Comparison of ENCODE assay signal across 27 cellular contexts in genomic region chr11:90242894-90243416, GRCh38.
"Had no signal": no experiment of that assay in that cellular context is flagged by ENCODE, and none has a peak within 500 bp of the region (broad histone marks: within the 10 kb centered on the region; RNA-seq: fewer than 3 reads in every experiment).

No MANE protein-coding gene starts in this region.

- H3K27me3 ChIP-seq: adrenal gland, ascending aorta, brain microvascular endothelial cell, foreskin keratinocyte, sigmoid colon, stomach, transverse colon, vagina had no signal

- H3K4me1 ChIP-seq: adrenal gland, ascending aorta, foreskin keratinocyte, sigmoid colon, stomach, suprapubic skin, transverse colon, vagina had no signal

- DNase-seq: activated CD4-positive, alpha-beta T cell treated with anti-CD3 and anti-CD28 coated beads, Interleukin-2, amount 10 ng/mL, durations not matched to agents 7 days and 5 days; activated CD4-positive, CD25-positive, alpha-beta regulatory T cell treated with anti-CD3 and anti-CD28 coated beads, Interleukin-2, amount 50 U/mL, for 72 hours; activated CD8-positive, alpha-beta T cell treated with anti-CD3 and anti-CD28 coated beads, Interleukin-2, amount 10 ng/mL, durations not matched to agents 7 days and 5 days; activated naive CD4-positive, alpha-beta T cell; adrenal gland; brain microvascular endothelial cell; caudate nucleus; effector CD4-positive, alpha-beta T cell; foreskin keratinocyte; hippocampal formation; mesenchymal stem cell; mucosa of descending colon; sigmoid colon; stimulated activated CD4-positive, alpha-beta T cell treated with anti-CD3 and anti-CD28 coated beads, Interleukin-15, amount 100 ng/mL, for 24 hours; stomach; transverse colon had no signal

- H3K36me3 Mint-ChIP-seq: activated naive CD8-positive, alpha-beta T cell; stimulated activated memory B cell treated with anti-CD40 and anti-IgM and Interleukin-4, amounts not matched to agents 10 μg/mL and 1 μg/mL and 100 μg/mL, for 72 hours had no signal

- H3K27ac Mint-ChIP-seq: activated CD4-positive, alpha-beta T cell treated with anti-CD3 and anti-CD28 coated beads, Interleukin-2, amount 10 ng/mL, durations not matched to agents 7 days and 5 days; activated CD8-positive, alpha-beta T cell treated with anti-CD3 and anti-CD28 coated beads, Interleukin-2, amount 10 ng/mL, durations not matched to agents 7 days and 5 days; activated naive CD8-positive, alpha-beta T cell; dendritic cell treated with granulocyte-macrophage colony-stimulating factor and Interleukin-4, amounts not matched to agents 40 ng/mL and 50 ng/mL, for 4 days; stimulated activated memory B cell treated with anti-CD40 and anti-IgM and Interleukin-4, amounts not matched to agents 10 μg/mL and 1 μg/mL and 100 μg/mL, for 72 hours; T-helper 2 cell treated with Interferon-gamma antibody and Interleukin-4, amounts not matched to agents 5 μg/mL and 100 μg/mL, for 36 hours had no signal

- H3K27ac ChIP-seq: adrenal gland, ascending aorta, brain microvascular endothelial cell, foreskin keratinocyte, sigmoid colon, stomach, suprapubic skin, transverse colon, vagina, VCaP had no signal

- ATAC-seq: activated CD8-positive, alpha-beta T cell treated with anti-CD3 and anti-CD28 coated beads, Interleukin-2, amount 10 ng/mL, durations not matched to agents 7 days and 5 days; foreskin keratinocyte; mucosa of descending colon; stimulated activated memory B cell treated with anti-CD40 and anti-IgM and Interleukin-4, amounts not matched to agents 10 μg/mL and 1 μg/mL and 100 μg/mL, for 72 hours had no signal

- H3K4me2 ChIP-seq: smooth muscle cell had no signal

- H3K4me3 ChIP-seq: adrenal gland, ascending aorta, mucosa of descending colon, sigmoid colon, smooth muscle cell, stomach, suprapubic skin, transverse colon, vagina had no signal

- H3K4me1 Mint-ChIP-seq: activated CD4-positive, alpha-beta T cell treated with anti-CD3 and anti-CD28 coated beads, Interleukin-2, amount 10 ng/mL, durations not matched to agents 7 days and 5 days; stimulated activated memory B cell treated with anti-CD40 and anti-IgM and Interleukin-4, amounts not matched to agents 10 μg/mL and 1 μg/mL and 100 μg/mL, for 72 hours had no signal

- H3K4me3 Mint-ChIP-seq: activated CD4-positive, alpha-beta T cell treated with anti-CD3 and anti-CD28 coated beads, Interleukin-2, amount 10 ng/mL, durations not matched to agents 7 days and 5 days; activated CD8-positive, alpha-beta T cell treated with anti-CD3 and anti-CD28 coated beads, Interleukin-2, amount 10 ng/mL, durations not matched to agents 7 days and 5 days; activated naive CD8-positive, alpha-beta T cell; dendritic cell treated with granulocyte-macrophage colony-stimulating factor and Interleukin-4, amounts not matched to agents 40 ng/mL and 50 ng/mL, for 4 days; neural crest cell; stimulated activated memory B cell treated with anti-CD40 and anti-IgM and Interleukin-4, amounts not matched to agents 10 μg/mL and 1 μg/mL and 100 μg/mL, for 72 hours; T-helper 2 cell treated with Interferon-gamma antibody and Interleukin-4, amounts not matched to agents 5 μg/mL and 100 μg/mL, for 36 hours had no signal

- H3K9me3 Mint-ChIP-seq: activated CD4-positive, alpha-beta T cell treated with anti-CD3 and anti-CD28 coated beads, Interleukin-2, amount 10 ng/mL, durations not matched to agents 7 days and 5 days; dendritic cell treated with granulocyte-macrophage colony-stimulating factor and Interleukin-4, amounts not matched to agents 40 ng/mL and 50 ng/mL, for 4 days; neural crest cell; stimulated activated memory B cell treated with anti-CD40 and anti-IgM and Interleukin-4, amounts not matched to agents 10 μg/mL and 1 μg/mL and 100 μg/mL, for 72 hours; T-helper 2 cell treated with Interferon-gamma antibody and Interleukin-4, amounts not matched to agents 5 μg/mL and 100 μg/mL, for 36 hours had no signal

- H3K9me3 ChIP-seq: adrenal gland, ascending aorta, mucosa of descending colon, sigmoid colon, stomach, suprapubic skin, transverse colon, vagina had no signal

- FAIRE-seq: islet of Langerhans had no signal

- H3K36me3 ChIP-seq: adrenal gland, ascending aorta, brain microvascular endothelial cell, sigmoid colon, stomach, suprapubic skin, transverse colon, vagina had no signal
